In the genomic region with DNA sequence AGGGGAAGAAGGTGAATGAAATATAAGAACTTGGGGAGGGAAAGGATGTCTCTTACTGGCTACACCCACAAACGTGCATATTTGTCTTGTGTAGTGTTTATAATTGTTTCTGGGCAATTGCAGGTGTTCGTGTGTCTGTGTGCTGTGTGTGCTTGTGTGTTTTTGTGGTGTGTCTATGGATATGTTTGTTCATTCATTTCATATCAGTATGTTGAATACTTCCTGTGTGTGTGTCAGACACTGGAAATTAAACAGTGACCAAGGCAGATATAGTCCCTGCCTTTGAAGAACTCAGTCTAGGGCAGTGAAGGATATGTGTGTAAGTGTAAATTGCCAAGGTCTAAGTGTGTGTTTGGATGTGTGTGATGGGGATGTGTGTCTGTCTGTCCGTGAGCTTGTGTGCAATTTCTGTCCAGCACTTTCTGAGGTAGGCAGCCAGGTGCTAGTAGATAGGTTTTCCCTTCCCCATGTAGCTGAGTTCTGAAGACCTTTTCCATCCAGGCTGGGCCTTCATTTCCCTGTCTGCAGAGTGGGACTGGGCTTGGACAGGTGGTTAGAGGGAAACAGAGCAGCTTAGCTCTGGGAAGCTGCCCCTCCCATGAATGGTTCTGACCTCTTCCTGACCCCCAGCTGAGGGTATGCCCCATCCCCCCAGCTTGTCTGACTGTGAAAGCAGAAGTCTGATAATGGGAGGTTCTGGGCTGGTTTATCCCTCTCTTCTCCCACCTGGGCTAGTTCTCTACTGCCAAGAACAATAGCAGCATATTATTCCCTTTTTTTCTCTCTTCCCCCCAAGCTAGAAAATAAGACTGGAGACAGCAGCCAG, we compare ENCODE assay signal across 1 cellular context.
TF ChIP-seq lines count a peak whose summit lies in the region.

No MANE protein-coding gene starts in this region.

TF ChIP-seq in A549, 52 proteins besides CTCF, POLR2A, EP300 and RAD21 (continued from another document):
- TF ChIP-seq, protein P1, sequence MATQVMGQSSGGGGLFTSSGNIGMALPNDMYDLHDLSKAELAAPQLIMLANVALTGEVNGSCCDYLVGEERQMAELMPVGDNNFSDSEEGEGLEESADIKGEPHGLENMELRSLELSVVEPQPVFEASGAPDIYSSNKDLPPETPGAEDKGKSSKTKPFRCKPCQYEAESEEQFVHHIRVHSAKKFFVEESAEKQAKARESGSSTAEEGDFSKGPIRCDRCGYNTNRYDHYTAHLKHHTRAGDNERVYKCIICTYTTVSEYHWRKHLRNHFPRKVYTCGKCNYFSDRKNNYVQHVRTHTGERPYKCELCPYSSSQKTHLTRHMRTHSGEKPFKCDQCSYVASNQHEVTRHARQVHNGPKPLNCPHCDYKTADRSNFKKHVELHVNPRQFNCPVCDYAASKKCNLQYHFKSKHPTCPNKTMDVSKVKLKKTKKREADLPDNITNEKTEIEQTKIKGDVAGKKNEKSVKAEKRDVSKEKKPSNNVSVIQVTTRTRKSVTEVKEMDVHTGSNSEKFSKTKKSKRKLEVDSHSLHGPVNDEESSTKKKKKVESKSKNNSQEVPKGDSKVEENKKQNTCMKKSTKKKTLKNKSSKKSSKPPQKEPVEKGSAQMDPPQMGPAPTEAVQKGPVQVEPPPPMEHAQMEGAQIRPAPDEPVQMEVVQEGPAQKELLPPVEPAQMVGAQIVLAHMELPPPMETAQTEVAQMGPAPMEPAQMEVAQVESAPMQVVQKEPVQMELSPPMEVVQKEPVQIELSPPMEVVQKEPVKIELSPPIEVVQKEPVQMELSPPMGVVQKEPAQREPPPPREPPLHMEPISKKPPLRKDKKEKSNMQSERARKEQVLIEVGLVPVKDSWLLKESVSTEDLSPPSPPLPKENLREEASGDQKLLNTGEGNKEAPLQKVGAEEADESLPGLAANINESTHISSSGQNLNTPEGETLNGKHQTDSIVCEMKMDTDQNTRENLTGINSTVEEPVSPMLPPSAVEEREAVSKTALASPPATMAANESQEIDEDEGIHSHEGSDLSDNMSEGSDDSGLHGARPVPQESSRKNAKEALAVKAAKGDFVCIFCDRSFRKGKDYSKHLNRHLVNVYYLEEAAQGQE (IDR thresholded peaks at IDR 0.05): no peak
- no peak for TF ChIP-seq ESRRA (IDR thresholded peaks at IDR 0.05; ENCODE audit: borderline replicate concordance, low read length)
- no peak for TF ChIP-seq BHLHE40 (IDR thresholded peaks at IDR 0.05; ENCODE audit: low read depth, low read length)
